In the genomic region with DNA sequence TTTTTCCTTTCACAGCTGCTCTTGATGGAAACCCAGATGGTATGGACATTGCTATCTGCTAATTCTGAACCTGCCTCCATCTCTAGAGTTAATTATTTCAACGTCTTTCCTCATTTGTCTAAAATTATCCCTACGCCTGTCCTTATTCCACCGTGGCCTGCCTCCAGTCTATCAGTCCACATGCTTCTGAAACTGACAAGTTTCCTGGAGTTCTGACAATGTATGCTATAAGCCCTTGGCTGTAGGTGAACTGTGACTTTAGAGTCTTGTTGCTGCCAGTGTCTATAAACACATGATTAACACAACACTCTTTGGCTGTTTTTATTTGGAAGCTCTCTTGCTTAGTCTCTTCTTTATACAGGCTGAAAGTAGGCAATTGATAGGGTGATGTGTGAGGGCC, we compare ENCODE assay signal across 26 cellular contexts.
"Had no signal": no experiment of that assay in that cellular context is flagged by ENCODE, and none has a peak within 500 bp of the region (broad histone marks: within the 10 kb centered on the region; RNA-seq: fewer than 3 reads in every experiment).

No MANE protein-coding gene starts in this region.

- H2AFZ ChIP-seq: hepatocyte had no signal

- H3K4me2 ChIP-seq: hepatocyte, smooth muscle cell had no signal

- H3K4me3 ChIP-seq: hepatocyte, lung, pancreas, prostate gland, right lobe of liver, smooth muscle cell, stomach, suprapubic skin, thoracic aorta, tibial artery, upper lobe of right lung, uterus had no signal

- H3K4me1 ChIP-seq: pancreas, prostate gland, right lobe of liver, stomach, suprapubic skin, tibial artery, upper lobe of right lung, uterus had no signal

- H3K27me3 ChIP-seq: hepatocyte, pancreas, right lobe of liver, stomach, suprapubic skin, tibial artery, upper lobe of right lung, uterus had no signal

- H3K9me3 ChIP-seq: pancreas, prostate gland, right lobe of liver, suprapubic skin, thoracic aorta, upper lobe of right lung, uterus had no signal

- ATAC-seq: left lobe of liver; natural killer cell treated with Interleukin-12 subunit alpha and Interleukin-12 subunit beta and Interleukin-15 and Interleukin-18, amount 100 ng/mL, for 72 hours; pancreas; right lobe of liver; stimulated activated naive B cell treated with anti-CD40 and anti-IgM and Interleukin-4, amounts not matched to agents 10 μg/mL and 1 μg/mL and 100 μg/mL, for 72 hours; stimulated activated naive CD8-positive, alpha-beta T cell treated with anti-CD3 and anti-CD28 coated beads, Interleukin-15, Interleukin-2, amounts not matched to agents 100 U/mL and 50 U/mL, for 24 hours; upper lobe of right lung had no signal

- H3K27ac ChIP-seq: hepatocyte, pancreas, prostate gland, right lobe of liver, stomach, suprapubic skin, thoracic aorta, tibial artery, upper lobe of right lung, uterus had no signal

- DNase-seq: head of caudate nucleus; islet precursor cell; mesendoderm; naive B cell; nucleus accumbens; pancreas; posterior cingulate gyrus; retina; right lobe of liver; stimulated activated CD4-positive, alpha-beta T cell treated with anti-CD3 and anti-CD28 coated beads, Interleukin-1b, Interleukin-23, amount 100 ng/mL, for 48 hours; stimulated activated CD4-positive, alpha-beta T cell treated with anti-CD3 and anti-CD28 coated beads, Interleukin-2, amount 100 ng/mL, for 48 hours; stimulated activated naive B cell treated with anti-CD40 and anti-IgM and Interleukin-4, amounts not matched to agents 10 μg/mL and 1 μg/mL and 100 μg/mL, for 72 hours; stimulated activated naive CD8-positive, alpha-beta T cell treated with anti-CD3 and anti-CD28 coated beads, Interleukin-15, Interleukin-2, amounts not matched to agents 100 U/mL and 50 U/mL, for 24 hours; stomach; tibial artery; trophoblast cell; upper lobe of right lung; uterus had no signal

- H3K36me3 ChIP-seq: pancreas, prostate gland, right lobe of liver, stomach, suprapubic skin, thoracic aorta, tibial artery, upper lobe of right lung, uterus had no signal
